In genomic region chr12:116336542-116337065, GRCh38 we compare ENCODE assay signal across 9 cellular contexts. TPM values are rescaled to one million over a fixed set of nuclear protein-coding genes. Genes with fewer than 3 reads are reported as not detected.
DNase-seq lines count a peak whose midpoint lies in the region; ATAC-seq, FAIRE-seq and TF ChIP-seq lines count a peak whose summit lies in the region.
"Had no signal": no experiment of that assay in that cellular context is flagged by ENCODE, and none has a peak within 500 bp of the region (broad histone marks: within the 10 kb centered on the region; RNA-seq: fewer than 3 reads in every experiment).

No MANE protein-coding gene starts in this region.

- H2AFZ ChIP-seq in osteoblast (ENCODE audit: low read length): no peak overlapping the region

- FAIRE-seq in GM19239 (lab: Jason Lieb, UNC): peak; percentile 47

- no peaks in the 10 kb centered on the region for H3K9me3 ChIP-seq in osteoblast (ENCODE audit: low read depth, low read length)

- TF ChIP-seq CTCF in brain microvascular endothelial cell (IDR thresholded peaks at IDR 0.05; ENCODE audit: low read depth, low read length, missing control alignments) (no peak), osteoblast (IDR thresholded peaks at IDR 0.05; ENCODE audit: extremely low read depth, low read depth, low read length) (no peak)

- H3K4me1 ChIP-seq in osteoblast (ENCODE audit: insufficient read depth, low read length): peaks cover 7% of the 10 kb centered on the region

- H3K79me2 ChIP-seq in osteoblast (ENCODE audit: insufficient read depth, low read length): no peaks in the 10 kb centered on the region

- H3K27me3 ChIP-seq in brain microvascular endothelial cell (replicated peaks) (no peaks in the 10 kb centered on the region), osteoblast (ENCODE audit: insufficient read depth, low read length) (no peaks in the 10 kb centered on the region)

- no peak overlapping the region for H3K27ac ChIP-seq in brain microvascular endothelial cell
- no peak overlapping the region for H3K27ac ChIP-seq in osteoblast (ENCODE audit: low read depth, low read length)

- H3K4me2 ChIP-seq in osteoblast (ENCODE audit: insufficient read depth, low read length): no peak overlapping the region

- no peaks in the 10 kb centered on the region for H4K20me1 ChIP-seq in osteoblast (ENCODE audit: insufficient read depth, low read length)

- ATAC-seq in HG03159 (IDR thresholded peaks at IDR 0.05; ENCODE audit: unreplicated experiment): peak; percentile 83

- H3K4me3 ChIP-seq in brain microvascular endothelial cell (ENCODE audit: low read depth, low read length): no peak overlapping the region
- no peak overlapping the region for H3K4me3 ChIP-seq in osteoblast (ENCODE audit: insufficient read depth, low read length)

- no peaks in the 10 kb centered on the region for H3K36me3 ChIP-seq in brain microvascular endothelial cell (replicated peaks)
- H3K36me3 ChIP-seq in osteoblast (ENCODE audit: insufficient read depth, low read length): no peaks in the 10 kb centered on the region

- DNase-seq in A172 (ENCODE audit: low spot score) (peak; percentile 13), GM19239 (ENCODE audit: insufficient read length, low spot score) (peak; percentile 13), brain microvascular endothelial cell (peak; percentile 15), globus pallidus (ENCODE audit: low spot score) (no peak), osteoblast (ENCODE audit: insufficient read length, low spot score, missing footprints) (no peak), GDM1 (lab: John Stamatoyannopoulos, UW) (no peak), NCI-H446 (lab: John Stamatoyannopoulos, UW) (no peak)
- DNase-seq: mammary epithelial cell had no signal

- in situ Hi-C loops in brain microvascular endothelial cell (cut with HindIII; ENCODE audit: low pct_ligation_motif_present, low sequenced_read_pairs): no loop called here

RNA-seq across cellular contexts. Expression of gene MED13L, which starts 59.1 kb away (rescaled TPM):
- total RNA-seq in A172 (2014; rRNA removed; shearing (Covaris generic)): 33.3 and 37.8 TPM in 2 replicates
- 359 and 476 TPM in 2 replicates for total RNA-seq in osteoblast

Comparison
In these comparisons a context has a peak if more than half of its experiments do, and no peak if none do; other contexts are left out.
1. DNase-seq: peak in A172 (single experiment), GM19239 (single experiment) and brain microvascular endothelial cell (single experiment); none in globus pallidus (single experiment), osteoblast (single experiment), GDM1 (single experiment) and NCI-H446 (0 of 2).